ENCODE assay signal across 26 cellular contexts in the genomic region with DNA sequence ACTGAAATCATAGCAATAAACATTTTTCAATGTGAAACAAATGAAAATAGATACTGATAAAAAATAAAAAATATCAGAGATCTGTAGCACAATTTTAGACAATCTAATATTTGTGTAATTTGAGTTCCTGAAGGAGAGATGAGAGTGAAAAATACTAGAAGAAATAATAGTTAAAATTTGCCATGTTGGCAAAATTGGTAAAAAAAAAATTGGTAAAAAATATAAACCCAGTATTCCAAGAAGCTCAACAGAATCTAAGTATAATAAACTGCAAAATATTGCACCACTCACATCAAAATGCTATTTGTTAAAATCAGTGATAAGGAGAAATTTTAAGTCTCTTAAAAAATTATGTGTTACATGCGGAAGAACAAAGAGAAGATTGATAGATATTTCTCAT.
"Had no signal": no experiment of that assay in that cellular context is flagged by ENCODE, and none has a peak within 500 bp of the region (broad histone marks: within the 10 kb centered on the region; RNA-seq: fewer than 3 reads in every experiment).

No MANE protein-coding gene starts in this region.

- FAIRE-seq: islet of Langerhans had no signal

- H3K36me3 ChIP-seq: esophagus squamous epithelium, gastrocnemius medialis, heart right ventricle, left lung, lower lobe of right lung had no signal

- H3K4me3 ChIP-seq: coronary artery, dorsolateral prefrontal cortex, esophagus squamous epithelium, gastrocnemius medialis, heart right ventricle, left lung, lower lobe of right lung, mucosa of descending colon had no signal

- H3K9me3 ChIP-seq: esophagus squamous epithelium, gastrocnemius medialis, left lung, lower lobe of right lung, mucosa of descending colon had no signal

- DNase-seq: cerebellar nuclear complex; dermis blood vessel endothelial cell; dorsolateral prefrontal cortex; effector CD8-positive, alpha-beta T cell; effector memory CD8-positive, alpha-beta T cell; endodermal cell; erythroblast; esophagus squamous epithelium; foreskin fibroblast; foreskin melanocyte; gastrocnemius medialis; glutamatergic neuron; head of caudate nucleus; heart right ventricle; hippocampal formation; left cardiac atrium; left lung; left ventricle myocardium superior; lower lobe of right lung; mesendoderm; mucosa of descending colon had no signal

- H3K4me1 Mint-ChIP-seq: memory B cell had no signal

- H3K27me3 Mint-ChIP-seq: effector memory CD8-positive, alpha-beta T cell; memory B cell had no signal

- H3K27ac Mint-ChIP-seq: effector memory CD8-positive, alpha-beta T cell; endodermal cell; memory B cell had no signal

- H3K27me3 ChIP-seq: dorsolateral prefrontal cortex, esophagus squamous epithelium, gastrocnemius medialis, heart right ventricle, left lung had no signal

- H3K36me3 Mint-ChIP-seq: memory B cell had no signal

- ATAC-seq: effector memory CD8-positive, alpha-beta T cell; esophagus mucosa; gastrocnemius medialis; heart right ventricle; left cardiac atrium; left lung; left ventricle myocardium superior; lower lobe of right lung; mucosa of descending colon had no signal

- H3K27ac ChIP-seq: coronary artery, dorsolateral prefrontal cortex, epithelial cell of prostate, esophagus squamous epithelium, gastrocnemius medialis, heart right ventricle, left lung, lower lobe of right lung had no signal

- H3K4me1 ChIP-seq: esophagus squamous epithelium, gastrocnemius medialis, heart right ventricle, left lung, lower lobe of right lung had no signal

- H3K4me3 Mint-ChIP-seq: effector memory CD8-positive, alpha-beta T cell; endodermal cell; memory B cell had no signal

- H3K9me3 Mint-ChIP-seq: endodermal cell had no signal
